Comparison of ENCODE assay signal across 12 cellular contexts in genomic region chr9:125559194-125559593, GRCh38.
DNase-seq lines count a peak whose midpoint lies in the region; ATAC-seq and TF ChIP-seq lines count a peak whose summit lies in the region.
"Had no signal": no experiment of that assay in that cellular context is flagged by ENCODE, and none has a peak within 500 bp of the region (broad histone marks: within the 10 kb centered on the region; RNA-seq: fewer than 3 reads in every experiment).

No MANE protein-coding gene starts in this region.

- peaks cover 5% of the 10 kb centered on the region for H3K36me3 Mint-ChIP-seq in chondrocyte (ENCODE audit: low read depth)
- peaks cover 16 to 25% of the 10 kb centered on the region in 2 donors for H3K36me3 Mint-ChIP-seq in stimulated activated naive B cell treated with anti-CD40 and anti-IgM and Interleukin-4, amounts not matched to agents 10 μg/mL and 1 μg/mL and 100 μg/mL, for 72 hours

- ATAC-seq in heart left ventricle: peak in 3 of 4 donors; percentile 38 to 84 (median 51)
- ATAC-seq in stimulated activated naive B cell treated with anti-CD40 and anti-IgM and Interleukin-4, amounts not matched to agents 10 μg/mL and 1 μg/mL and 100 μg/mL, for 72 hours (replicated peaks): no peak

- peak overlapping the region; percentile 7 for H3K9ac ChIP-seq in neuronal stem cell (ENCODE audit: low read depth, low read length, poor library complexity)

- H2AK5ac ChIP-seq in neuronal stem cell (ENCODE audit: low read depth, low read length): no peak overlapping the region

- H3K27me3 ChIP-seq in heart left ventricle (no peaks in the 10 kb centered on the region), right atrium auricular region (no peaks in the 10 kb centered on the region), neuronal stem cell (ENCODE audit: control insufficient read depth in 3 of 3, insufficient read depth in 3 of 3, low read depth in 1 of 3, low read length in 3 of 3) (no peaks in the 10 kb centered on the region), BE2C (no peaks in the 10 kb centered on the region)

- no peak overlapping the region for H3K4me2 ChIP-seq in neuronal stem cell (ENCODE audit: insufficient read depth, low read length, poor library complexity, severe bottlenecking)
- H3K4me2 ChIP-seq: A549 had no signal

- H3K14ac ChIP-seq in neuronal stem cell (ENCODE audit: low read length): no peak overlapping the region

- H2BK15ac ChIP-seq in neuronal stem cell (ENCODE audit: low read length): no peak overlapping the region

- no peak overlapping the region for H4K8ac ChIP-seq in neuronal stem cell (ENCODE audit: low read depth, low read length)

- TF ChIP-seq POLR2A in heart left ventricle (IDR thresholded peaks at IDR 0.05): no peak

- no peak overlapping the region for H2BK12ac ChIP-seq in neuronal stem cell (ENCODE audit: low read length)

- peaks cover 14% of the 10 kb centered on the region for H3K4me1 Mint-ChIP-seq in chondrocyte (ENCODE audit: low read depth)
- peaks cover 27 to 36% of the 10 kb centered on the region in 2 donors for H3K4me1 Mint-ChIP-seq in stimulated activated naive B cell treated with anti-CD40 and anti-IgM and Interleukin-4, amounts not matched to agents 10 μg/mL and 1 μg/mL and 100 μg/mL, for 72 hours

- no peak overlapping the region for H3K4me3 ChIP-seq in heart left ventricle
- no peak overlapping the region for H3K4me3 ChIP-seq in right atrium auricular region
- H3K4me3 ChIP-seq in neuronal stem cell (ENCODE audit: low read length in 2 of 2): no peak overlapping the region
- H3K4me3 ChIP-seq in BE2C (ENCODE audit: low read depth, low read length): no peak overlapping the region
- H3K4me3 ChIP-seq: A549 had no signal

- intact Hi-C loops in heart left ventricle (cut with DNase I): loop anchor here in 8 of 10 donors (2.0 to 10.0 kb wide), 10 partner anchors 68 to 670 kb away; partner anchors contain the start of gene PBX3 (in 3 of the 8)

- H3K79me1 ChIP-seq in neuronal stem cell (ENCODE audit: low read depth, low read length): no peaks in the 10 kb centered on the region

- no peak overlapping the region for H2BK5ac ChIP-seq in neuronal stem cell (ENCODE audit: low read length)

- 68 to 87% (median 82%) methylated on average over 6 of the region's 6 CpGs for WGBS in heart left ventricle, 4 donors
- WGBS in neuronal stem cell (ENCODE audit: extremely low coverage in 2 of 2, insufficient read length in 2 of 2, insufficient replicate concordance in 1 of 2), 2 donors: no CpG with 5 or more reads among the region's 6 CpGs

- DNase-seq in heart left ventricle (no peak), right atrium auricular region (ENCODE audit: low spot score) (no peak), chondrocyte (ENCODE audit: low spot score) (no peak), neuronal stem cell (ENCODE audit: low spot score) (no peak), BE2C (no peak), kidney glomerular epithelial cell (lab: John Stamatoyannopoulos, UW) (no peak), SHP77 (lab: John Stamatoyannopoulos, UW) (no peak)
- no peak for DNase-seq in stimulated activated naive B cell treated with anti-CD40 and anti-IgM and Interleukin-4, amounts not matched to agents 10 μg/mL and 1 μg/mL and 100 μg/mL, for 72 hours
- DNase-seq: NCI-H1436 treated with DMSO at 0.1 percent for 48 hours had no signal

- no peak overlapping the region for H3K18ac ChIP-seq in neuronal stem cell (ENCODE audit: low read length)

- H3K36me3 ChIP-seq in heart left ventricle: peaks cover 0 to 11% (median 5%) of the 10 kb centered on the region in 9 donors
- H3K36me3 ChIP-seq in right atrium auricular region: peaks cover 3% of the 10 kb centered on the region
- H3K36me3 ChIP-seq in neuronal stem cell (replicated peaks in 1 of 2; ENCODE audit: control insufficient read depth in 2 of 2, insufficient read depth in 2 of 2, low read length in 2 of 2): peaks cover 0 to 15% of the 10 kb centered on the region in 2 donors
- H3K36me3 ChIP-seq in BE2C: no peaks in the 10 kb centered on the region

- H3K27me3 Mint-ChIP-seq in chondrocyte (ENCODE audit: low read depth): no peaks in the 10 kb centered on the region
- no peaks in the 10 kb centered on the region for H3K27me3 Mint-ChIP-seq in stimulated activated naive B cell treated with anti-CD40 and anti-IgM and Interleukin-4, amounts not matched to agents 10 μg/mL and 1 μg/mL and 100 μg/mL, for 72 hours

- H3K4ac ChIP-seq in neuronal stem cell (ENCODE audit: low read length): no peak overlapping the region

- TF ChIP-seq CTCF in heart left ventricle (IDR thresholded peaks at IDR 0.05): no peak
- TF ChIP-seq CTCF in right atrium auricular region (IDR thresholded peaks at IDR 0.05): no peak
- no peak for TF ChIP-seq CTCF in chondrocyte (IDR thresholded peaks at IDR 0.05)
- TF ChIP-seq CTCF in BE2C (IDR thresholded peaks at IDR 0.05; ENCODE audit: low read depth, low read length): no peak

- H3K27ac ChIP-seq in heart left ventricle: peak overlapping the region in 2 of 12 donors; percentile 18 to 37
- no peak overlapping the region for H3K27ac ChIP-seq in right atrium auricular region
- no peak overlapping the region for H3K27ac ChIP-seq in neuronal stem cell (replicated peaks; ENCODE audit: low read length)
- H3K27ac ChIP-seq: A549, RWPE1 had no signal

- H3K9me3 ChIP-seq in heart left ventricle (no peaks in the 10 kb centered on the region), right atrium auricular region (no peaks in the 10 kb centered on the region), neuronal stem cell (replicated peaks in 1 of 2; ENCODE audit: control insufficient read depth in 2 of 2, insufficient read depth in 1 of 2, low read depth in 1 of 2, low read length in 2 of 2) (no peaks in the 10 kb centered on the region), BE2C (no peaks in the 10 kb centered on the region)
- H3K9me3 ChIP-seq: A549 had no signal

- peaks cover 0 to 26% (median 5%) of the 10 kb centered on the region in 12 donors for H3K4me1 ChIP-seq in heart left ventricle
- peaks cover 0 to 11% of the 10 kb centered on the region in 2 donors for H3K4me1 ChIP-seq in right atrium auricular region
- peaks cover 3 to 4% of the 10 kb centered on the region in 2 donors for H3K4me1 ChIP-seq in neuronal stem cell (ENCODE audit: control insufficient read depth in 2 of 2, insufficient read depth in 1 of 2, low read depth in 1 of 2, low read length in 2 of 2)
- H3K4me1 ChIP-seq in BE2C: no peaks in the 10 kb centered on the region
- H3K4me1 ChIP-seq: A549 had no signal

- H3K4me3 Mint-ChIP-seq in chondrocyte (ENCODE audit: unreplicated experiment): no peak overlapping the region
- no peak overlapping the region for H3K4me3 Mint-ChIP-seq in stimulated activated naive B cell treated with anti-CD40 and anti-IgM and Interleukin-4, amounts not matched to agents 10 μg/mL and 1 μg/mL and 100 μg/mL, for 72 hours
- H3K4me3 Mint-ChIP-seq: H9 had no signal

- H3K27ac Mint-ChIP-seq in chondrocyte (ENCODE audit: unreplicated experiment): peak overlapping the region; percentile 71
- no peak overlapping the region for H3K27ac Mint-ChIP-seq in stimulated activated naive B cell treated with anti-CD40 and anti-IgM and Interleukin-4, amounts not matched to agents 10 μg/mL and 1 μg/mL and 100 μg/mL, for 72 hours

- no peaks in the 10 kb centered on the region for H3K9me3 Mint-ChIP-seq in chondrocyte (ENCODE audit: low read depth)
- H3K9me3 Mint-ChIP-seq in stimulated activated naive B cell treated with anti-CD40 and anti-IgM and Interleukin-4, amounts not matched to agents 10 μg/mL and 1 μg/mL and 100 μg/mL, for 72 hours: no peaks in the 10 kb centered on the region
- H3K9me3 Mint-ChIP-seq: H9 had no signal

- H2AFZ ChIP-seq in neuronal stem cell (ENCODE audit: low read length): no peak overlapping the region

- no peak overlapping the region for H2BK120ac ChIP-seq in neuronal stem cell (ENCODE audit: low read depth, low read length)

- no peak overlapping the region for H4K91ac ChIP-seq in neuronal stem cell (ENCODE audit: low read depth, low read length, poor library complexity)

- no peak overlapping the region for H3K23ac ChIP-seq in neuronal stem cell (ENCODE audit: low read depth, low read length, poor library complexity)

Comparison
In these comparisons a context has a peak if more than half of its experiments do, and no peak if none do; other contexts are left out.
1. ATAC-seq: peak in heart left ventricle (3 of 4); none in stimulated activated naive B cell treated with anti-CD40 and anti-IgM and Interleukin-4, amounts not matched to agents 10 μg/mL and 1 μg/mL and 100 μg/mL, for 72 hours (0 of 2).